Comparison of ENCODE assay signal across 15 cellular contexts in the genomic region with DNA sequence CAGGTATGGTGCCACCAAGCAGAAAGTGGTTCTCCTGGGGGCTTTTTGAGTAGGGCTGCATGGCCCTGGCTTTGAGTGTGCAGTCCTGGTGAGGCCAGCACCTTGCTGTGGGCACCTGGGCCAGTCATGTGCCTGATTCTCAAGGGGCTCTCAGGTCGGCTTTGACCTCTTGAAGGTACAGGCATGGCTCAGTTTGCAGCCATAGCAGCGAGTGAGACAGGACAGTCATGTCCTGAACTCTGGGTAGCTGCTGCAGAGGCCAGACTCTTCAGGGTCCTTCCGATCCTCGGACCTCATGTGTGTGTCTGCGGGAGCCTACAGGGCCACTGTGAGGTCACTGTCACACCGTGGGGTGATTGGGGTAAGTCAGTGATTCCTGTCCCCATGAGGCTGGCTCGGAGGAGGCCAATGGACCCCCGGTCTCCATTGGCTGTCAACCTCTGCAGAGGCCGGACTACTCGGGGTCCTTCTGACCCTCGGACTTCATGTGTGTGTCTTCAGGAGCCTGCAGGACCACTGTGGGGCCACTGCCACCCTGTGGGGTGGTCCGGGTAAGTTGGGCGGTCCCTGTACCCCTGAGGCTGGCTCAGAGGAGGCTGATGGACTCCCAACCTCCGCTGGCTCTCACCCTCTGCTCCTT.
A peak's percentile ranks its signal among the peaks of the same experiment; 100 is the strongest.
DNase-seq lines count a peak whose midpoint lies in the region; ATAC-seq and TF ChIP-seq lines count a peak whose summit lies in the region.
"Had no signal": no experiment of that assay in that cellular context is flagged by ENCODE, and none has a peak within 500 bp of the region (broad histone marks: within the 10 kb centered on the region; RNA-seq: fewer than 3 reads in every experiment).

No MANE protein-coding gene starts in this region.

- H3K9me3 ChIP-seq in RWPE2 (ENCODE audit: severe bottlenecking) = no peaks in the 10 kb centered on the region
- H3K9me3 ChIP-seq in neuronal stem cell (replicated peaks in 1 of 2; ENCODE audit: control insufficient read depth in 2 of 2, insufficient read depth in 1 of 2, low read depth in 1 of 2, low read length in 2 of 2) = peaks cover 0 to 1% of the 10 kb centered on the region in 2 donors
- H3K9me3 ChIP-seq in aorta (ENCODE audit: control insufficient read depth, low read length) = no peaks in the 10 kb centered on the region
- H3K9me3 ChIP-seq: Caco-2 had no signal

- H3K18ac ChIP-seq in neuronal stem cell (ENCODE audit: low read length) = no peak overlapping the region

- no peak overlapping the region for H2BK15ac ChIP-seq in neuronal stem cell (ENCODE audit: low read length)

- no peak for ATAC-seq in RWPE2 (ENCODE audit: low read depth)
- ATAC-seq in aorta (ENCODE audit: low FRiP score) = no peak
- ATAC-seq: GM23338, HCT116 had no signal

- WGBS in neuronal stem cell (ENCODE audit: extremely low coverage in 2 of 2, insufficient read length in 2 of 2, insufficient replicate concordance in 1 of 2), 2 donors = no CpG with 5 or more reads among the region's 14 CpGs
- WGBS in aorta, 2 donors = 84 to 85% methylated on average over 14 of the region's 14 CpGs

- DNase-seq in RWPE2 (ENCODE audit: low spot score) (peak; percentile 38), chondrocyte (ENCODE audit: low spot score) (peak; percentile 76), neuronal stem cell (ENCODE audit: low spot score) (no peak), aorta (peak; percentile 30 to 44), GM19240 (ENCODE audit: insufficient read length, low spot score) (no peak), NOMO-1 treated with DMSO at 0.1 percent for 48 hours (lab: John Stamatoyannopoulos, UW; ENCODE audit: unreplicated experiment) (no peak)
- DNase-seq: ACHN; Caco-2; CD4-positive, alpha-beta T cell; H7; HFFc6 had no signal

- peak overlapping the region; percentile 30 for H2AK5ac ChIP-seq in neuronal stem cell (ENCODE audit: low read depth, low read length)

- H3K4me3 ChIP-seq in RWPE2 (ENCODE audit: severe bottlenecking) (no peak overlapping the region), neuronal stem cell (ENCODE audit: low read length in 2 of 2) (no peak overlapping the region), aorta (ENCODE audit: low read length in 2 of 2) (no peak overlapping the region)
- H3K4me3 ChIP-seq: GM23338 had no signal

- no peak overlapping the region for H3K4me2 ChIP-seq in neuronal stem cell (ENCODE audit: insufficient read depth, low read length, poor library complexity, severe bottlenecking)
- H3K4me2 ChIP-seq: GM23338 had no signal

- peaks cover 8% of the 10 kb centered on the region for H3K9me3 Mint-ChIP-seq in chondrocyte (ENCODE audit: low read depth)

- no peaks in the 10 kb centered on the region for H3K4me1 Mint-ChIP-seq in chondrocyte (ENCODE audit: low read depth)
- H3K4me1 Mint-ChIP-seq: GM23338 had no signal

- no peak overlapping the region for H3K9ac ChIP-seq in neuronal stem cell (ENCODE audit: low read depth, low read length, poor library complexity)

- intact Hi-C loops in aorta (cut with DNase I) = no loop called here

- H2BK120ac ChIP-seq in neuronal stem cell (ENCODE audit: low read depth, low read length) = no peak overlapping the region

- no peak overlapping the region for H3K4me3 Mint-ChIP-seq in chondrocyte (ENCODE audit: unreplicated experiment)
- H3K4me3 Mint-ChIP-seq: CD4-positive, alpha-beta T cell; GM23338; HFFc6 had no signal

- H2BK12ac ChIP-seq in neuronal stem cell (ENCODE audit: low read length) = no peak overlapping the region

- no peak overlapping the region for H3K27ac Mint-ChIP-seq in chondrocyte (ENCODE audit: unreplicated experiment)
- H3K27ac Mint-ChIP-seq: CD4-positive, alpha-beta T cell; GM23338; HFFc6 had no signal

- H3K27me3 ChIP-seq in RWPE2 (ENCODE audit: insufficient read depth, poor library complexity, severe bottlenecking) (no peaks in the 10 kb centered on the region), neuronal stem cell (ENCODE audit: control insufficient read depth in 3 of 3, insufficient read depth in 3 of 3, low read depth in 1 of 3, low read length in 3 of 3) (peaks cover 0 to 4% (median 0%) of the 10 kb centered on the region in 3 experiments), aorta (ENCODE audit: control insufficient read depth in 1 of 2, insufficient read depth in 2 of 2, low read length in 1 of 2) (no peaks in the 10 kb centered on the region)

- no peak overlapping the region for H2BK5ac ChIP-seq in neuronal stem cell (ENCODE audit: low read length)

- H2AFZ ChIP-seq in neuronal stem cell (ENCODE audit: low read length) = no peak overlapping the region
- H2AFZ ChIP-seq: GM23338 had no signal

- H3K4me1 ChIP-seq in RWPE2 (ENCODE audit: insufficient read depth, poor library complexity, severe bottlenecking) = no peaks in the 10 kb centered on the region
- H3K4me1 ChIP-seq in neuronal stem cell (ENCODE audit: control insufficient read depth in 2 of 2, insufficient read depth in 1 of 2, low read depth in 1 of 2, low read length in 2 of 2) = peaks cover 0 to 4% of the 10 kb centered on the region in 2 donors
- no peaks in the 10 kb centered on the region for H3K4me1 ChIP-seq in aorta (ENCODE audit: control insufficient read depth in 1 of 2, insufficient read depth in 2 of 2, low read length in 2 of 2)
- H3K4me1 ChIP-seq: Caco-2 had no signal

- peak overlapping the region; percentile 14 for H3K23ac ChIP-seq in neuronal stem cell (ENCODE audit: low read depth, low read length, poor library complexity)

- H3K27ac ChIP-seq in RWPE2 (ENCODE audit: poor library complexity, severe bottlenecking) (no peak overlapping the region), neuronal stem cell (replicated peaks; ENCODE audit: low read length) (no peak overlapping the region), aorta (ENCODE audit: low read depth in 1 of 2, low read length in 2 of 2) (no peak overlapping the region)
- H3K27ac ChIP-seq: C4-2B, HL-60 had no signal

- H3K4ac ChIP-seq in neuronal stem cell (ENCODE audit: low read length) = no peak overlapping the region

- TF ChIP-seq CTCF in RWPE2 (IDR thresholded peaks at IDR 0.05; ENCODE audit: poor library complexity, severe bottlenecking) (no peak), chondrocyte (IDR thresholded peaks at IDR 0.05) (no peak)

- H3K27me3 Mint-ChIP-seq in chondrocyte (ENCODE audit: low read depth) = no peaks in the 10 kb centered on the region

- no peak overlapping the region for H4K8ac ChIP-seq in neuronal stem cell (ENCODE audit: low read depth, low read length)

- H3K36me3 ChIP-seq in RWPE2 (ENCODE audit: low read depth) = no peaks in the 10 kb centered on the region
- H3K36me3 ChIP-seq in neuronal stem cell (replicated peaks in 1 of 2; ENCODE audit: control insufficient read depth in 2 of 2, insufficient read depth in 2 of 2, low read length in 2 of 2) = no peaks in the 10 kb centered on the region
- no peaks in the 10 kb centered on the region for H3K36me3 ChIP-seq in aorta (ENCODE audit: control insufficient read depth in 1 of 2, insufficient read depth in 2 of 2, low read length in 1 of 2)

- no peaks in the 10 kb centered on the region for H3K79me1 ChIP-seq in neuronal stem cell (ENCODE audit: low read depth, low read length)

- H3K14ac ChIP-seq in neuronal stem cell (ENCODE audit: low read length) = no peak overlapping the region

- no peaks in the 10 kb centered on the region for H3K36me3 Mint-ChIP-seq in chondrocyte (ENCODE audit: low read depth)

- no peak overlapping the region for H4K91ac ChIP-seq in neuronal stem cell (ENCODE audit: low read depth, low read length, poor library complexity)

Comparison
In these comparisons a context has a peak if more than half of its experiments do, and no peak if none do; other contexts are left out.
1. DNase-seq: peak in RWPE2 (single experiment), chondrocyte (single experiment) and aorta (2 of 2); none in neuronal stem cell (single experiment), GM19240 (single experiment) and NOMO-1 treated with DMSO at 0.1 percent for 48 hours (single experiment).